In genomic region chr6:89536230-89536629, GRCh38 we compare ENCODE assay signal across 1 cellular context.
TF ChIP-seq lines count a peak whose summit lies in the region.

No MANE protein-coding gene starts in this region.

TF ChIP-seq in GM23338, 12 proteins besides CTCF, POLR2A, EP300 and RAD21 (continued from another document):
- TF ChIP-seq, protein P1, sequence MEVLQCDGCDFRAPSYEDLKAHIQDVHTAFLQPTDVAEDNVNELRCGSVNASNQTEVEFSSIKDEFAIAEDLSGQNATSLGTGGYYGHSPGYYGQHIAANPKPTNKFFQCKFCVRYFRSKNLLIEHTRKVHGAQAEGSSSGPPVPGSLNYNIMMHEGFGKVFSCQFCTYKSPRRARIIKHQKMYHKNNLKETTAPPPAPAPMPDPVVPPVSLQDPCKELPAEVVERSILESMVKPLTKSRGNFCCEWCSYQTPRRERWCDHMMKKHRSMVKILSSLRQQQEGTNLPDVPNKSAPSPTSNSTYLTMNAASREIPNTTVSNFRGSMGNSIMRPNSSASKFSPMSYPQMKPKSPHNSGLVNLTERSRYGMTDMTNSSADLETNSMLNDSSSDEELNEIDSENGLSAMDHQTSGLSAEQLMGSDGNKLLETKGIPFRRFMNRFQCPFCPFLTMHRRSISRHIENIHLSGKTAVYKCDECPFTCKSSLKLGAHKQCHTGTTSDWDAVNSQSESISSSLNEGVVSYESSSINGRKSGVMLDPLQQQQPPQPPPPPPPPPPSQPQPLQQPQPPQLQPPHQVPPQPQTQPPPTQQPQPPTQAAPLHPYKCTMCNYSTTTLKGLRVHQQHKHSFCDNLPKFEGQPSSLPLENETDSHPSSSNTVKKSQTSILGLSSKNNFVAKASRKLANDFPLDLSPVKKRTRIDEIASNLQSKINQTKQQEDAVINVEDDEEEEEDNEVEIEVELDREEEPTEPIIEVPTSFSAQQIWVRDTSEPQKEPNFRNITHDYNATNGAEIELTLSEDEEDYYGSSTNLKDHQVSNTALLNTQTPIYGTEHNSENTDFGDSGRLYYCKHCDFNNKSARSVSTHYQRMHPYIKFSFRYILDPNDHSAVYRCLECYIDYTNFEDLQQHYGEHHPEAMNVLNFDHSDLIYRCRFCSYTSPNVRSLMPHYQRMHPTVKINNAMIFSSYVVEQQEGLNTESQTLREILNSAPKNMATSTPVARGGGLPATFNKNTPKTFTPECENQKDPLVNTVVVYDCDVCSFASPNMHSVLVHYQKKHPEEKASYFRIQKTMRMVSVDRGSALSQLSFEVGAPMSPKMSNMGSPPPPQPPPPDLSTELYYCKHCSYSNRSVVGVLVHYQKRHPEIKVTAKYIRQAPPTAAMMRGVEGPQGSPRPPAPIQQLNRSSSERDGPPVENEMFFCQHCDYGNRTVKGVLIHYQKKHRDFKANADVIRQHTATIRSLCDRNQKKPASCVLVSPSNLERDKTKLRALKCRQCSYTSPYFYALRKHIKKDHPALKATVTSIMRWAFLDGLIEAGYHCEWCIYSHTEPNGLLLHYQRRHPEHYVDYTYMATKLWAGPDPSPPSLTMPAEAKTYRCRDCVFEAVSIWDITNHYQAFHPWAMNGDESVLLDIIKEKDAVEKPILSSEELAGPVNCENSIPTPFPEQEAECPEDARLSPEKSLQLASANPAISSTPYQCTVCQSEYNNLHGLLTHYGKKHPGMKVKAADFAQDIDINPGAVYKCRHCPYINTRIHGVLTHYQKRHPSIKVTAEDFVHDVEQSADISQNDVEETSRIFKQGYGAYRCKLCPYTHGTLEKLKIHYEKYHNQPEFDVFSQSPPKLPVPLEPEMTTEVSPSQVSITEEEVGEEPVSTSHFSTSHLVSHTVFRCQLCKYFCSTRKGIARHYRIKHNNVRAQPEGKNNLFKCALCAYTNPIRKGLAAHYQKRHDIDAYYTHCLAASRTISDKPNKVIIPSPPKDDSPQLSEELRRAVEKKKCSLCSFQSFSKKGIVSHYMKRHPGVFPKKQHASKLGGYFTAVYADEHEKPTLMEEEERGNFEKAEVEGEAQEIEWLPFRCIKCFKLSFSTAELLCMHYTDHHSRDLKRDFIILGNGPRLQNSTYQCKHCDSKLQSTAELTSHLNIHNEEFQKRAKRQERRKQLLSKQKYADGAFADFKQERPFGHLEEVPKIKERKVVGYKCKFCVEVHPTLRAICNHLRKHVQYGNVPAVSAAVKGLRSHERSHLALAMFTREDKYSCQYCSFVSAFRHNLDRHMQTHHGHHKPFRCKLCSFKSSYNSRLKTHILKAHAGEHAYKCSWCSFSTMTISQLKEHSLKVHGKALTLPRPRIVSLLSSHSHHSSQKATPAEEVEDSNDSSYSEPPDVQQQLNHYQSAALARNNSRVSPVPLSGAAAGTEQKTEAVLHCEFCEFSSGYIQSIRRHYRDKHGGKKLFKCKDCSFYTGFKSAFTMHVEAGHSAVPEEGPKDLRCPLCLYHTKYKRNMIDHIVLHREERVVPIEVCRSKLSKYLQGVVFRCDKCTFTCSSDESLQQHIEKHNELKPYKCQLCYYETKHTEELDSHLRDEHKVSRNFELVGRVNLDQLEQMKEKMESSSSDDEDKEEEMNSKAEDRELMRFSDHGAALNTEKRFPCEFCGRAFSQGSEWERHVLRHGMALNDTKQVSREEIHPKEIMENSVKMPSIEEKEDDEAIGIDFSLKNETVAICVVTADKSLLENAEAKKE (CRISPR knock-in tag; IDR thresholded peaks at IDR 0.05): 0 out of 2 replicates have a peak, but pooled peaks have one; percentile 7
